Comparison of ENCODE assay signal across 1 cellular context in genomic region chr12:14773685-14774073, GRCh38.
TF ChIP-seq lines count a peak whose summit lies in the region.

No MANE protein-coding gene starts in this region.

TF ChIP-seq in HCT116, 20 proteins besides CTCF, POLR2A, EP300 and RAD21 (continued from another document):
- TF ChIP-seq YY1 (IDR thresholded peaks at IDR 0.05; ENCODE audit: extremely low read depth, insufficient replicate concordance, low read depth, low read length) (no peak), EZH2phosphoT487 (IDR thresholded peaks at IDR 0.05; ENCODE audit: borderline replicate concordance) (no peak), SP1 (IDR thresholded peaks at IDR 0.05; ENCODE audit: low read depth) (no peak), JUND (IDR thresholded peaks at IDR 0.05) (no peak), SRF (IDR thresholded peaks at IDR 0.05; ENCODE audit: low read depth) (no peak), SIN3A (IDR thresholded peaks at IDR 0.05; ENCODE audit: low read depth) (no peak), MAX (IDR thresholded peaks at IDR 0.05) (no peak)
